ENCODE assay signal across 12 cellular contexts in genomic region chr7:69664433-69664832, GRCh38.
A peak's percentile ranks its signal among the peaks of the same experiment; 100 is the strongest.
DNase-seq lines count a peak whose midpoint lies in the region; ATAC-seq and TF ChIP-seq lines count a peak whose summit lies in the region.
"Had no signal": no experiment of that assay in that cellular context is flagged by ENCODE, and none has a peak within 500 bp of the region (broad histone marks: within the 10 kb centered on the region; RNA-seq: fewer than 3 reads in every experiment).

No MANE protein-coding gene starts in this region.

- no peak overlapping the region for H3K4me3 ChIP-seq in neural progenitor cell
- H3K4me3 ChIP-seq: upper lobe of left lung had no signal

- H3K36me3 Mint-ChIP-seq in natural killer cell (no peaks in the 10 kb centered on the region), IgD-negative memory B cell (peaks cover 1% of the 10 kb centered on the region), neural progenitor cell (peaks cover 5% of the 10 kb centered on the region)
- H3K36me3 Mint-ChIP-seq in natural killer cell treated with Interleukin-12 subunit alpha and Interleukin-12 subunit beta and Interleukin-15 and Interleukin-18, amount 100 ng/mL, for 72 hours = no peaks in the 10 kb centered on the region

- no peak overlapping the region for H3K9ac ChIP-seq in neural progenitor cell

- H3K9me3 Mint-ChIP-seq in natural killer cell (no peaks in the 10 kb centered on the region), IgD-negative memory B cell (no peaks in the 10 kb centered on the region), neural progenitor cell (no peaks in the 10 kb centered on the region)
- no peaks in the 10 kb centered on the region for H3K9me3 Mint-ChIP-seq in natural killer cell treated with Interleukin-12 subunit alpha and Interleukin-12 subunit beta and Interleukin-15 and Interleukin-18, amount 100 ng/mL, for 72 hours

- H3K27me3 ChIP-seq in neural progenitor cell = no peaks in the 10 kb centered on the region
- H3K27me3 ChIP-seq: upper lobe of left lung had no signal

- H3K27me3 Mint-ChIP-seq in natural killer cell (ENCODE audit: low read depth in 2 of 2) (peaks cover 0 to 7% of the 10 kb centered on the region in 2 donors), IgD-negative memory B cell (no peaks in the 10 kb centered on the region), neural progenitor cell (ENCODE audit: insufficient read depth, low read depth) (no peaks in the 10 kb centered on the region)
- peaks cover 0 to 5% of the 10 kb centered on the region in 2 donors for H3K27me3 Mint-ChIP-seq in natural killer cell treated with Interleukin-12 subunit alpha and Interleukin-12 subunit beta and Interleukin-15 and Interleukin-18, amount 100 ng/mL, for 72 hours

- H3K9me3 ChIP-seq in neural progenitor cell (ENCODE audit: low read depth) = no peaks in the 10 kb centered on the region
- H3K9me3 ChIP-seq: upper lobe of left lung had no signal

- DNase-seq in natural killer cell (no peak), neural progenitor cell (ENCODE audit: low spot score) (no peak), HK-2 (ENCODE audit: unreplicated experiment) (no peak), AML-193 (lab: John Stamatoyannopoulos, UW) (no peak)
- DNase-seq in natural killer cell treated with Interleukin-12 subunit alpha and Interleukin-12 subunit beta and Interleukin-15 and Interleukin-18, amount 100 ng/mL, for 72 hours (ENCODE audit: low spot score) = no peak
- no peak for DNase-seq in activated CD4-positive, alpha-beta T cell treated with anti-CD3 and anti-CD28 coated beads for 4 hours
- DNase-seq: IMR-90, upper lobe of left lung had no signal

- H3K79me2 ChIP-seq in neural progenitor cell (ENCODE audit: low read depth) = no peaks in the 10 kb centered on the region

- peaks cover 11% of the 10 kb centered on the region for H3K4me1 ChIP-seq in neural progenitor cell

- H3K4me1 Mint-ChIP-seq in natural killer cell = peaks cover 14 to 21% of the 10 kb centered on the region in 2 donors
- peaks cover 7 to 8% of the 10 kb centered on the region in 2 donors for H3K4me1 Mint-ChIP-seq in natural killer cell treated with Interleukin-12 subunit alpha and Interleukin-12 subunit beta and Interleukin-15 and Interleukin-18, amount 100 ng/mL, for 72 hours (ENCODE audit: low read depth in 2 of 2)
- H3K4me1 Mint-ChIP-seq in IgD-negative memory B cell = peaks cover 2 to 16% (median 12%) of the 10 kb centered on the region in 3 donors
- peaks cover 15% of the 10 kb centered on the region for H3K4me1 Mint-ChIP-seq in neural progenitor cell

- intact Hi-C loops in natural killer cell (cut with micrococcal nuclease) = no loop called here

- no peaks in the 10 kb centered on the region for H3K36me3 ChIP-seq in neural progenitor cell
- H3K36me3 ChIP-seq: upper lobe of left lung had no signal

- peaks cover 17% of the 10 kb centered on the region for H4K20me1 ChIP-seq in neural progenitor cell (ENCODE audit: low read depth)

- no peak overlapping the region for H3K27ac Mint-ChIP-seq in natural killer cell
- no peak overlapping the region for H3K27ac Mint-ChIP-seq in natural killer cell treated with Interleukin-12 subunit alpha and Interleukin-12 subunit beta and Interleukin-15 and Interleukin-18, amount 100 ng/mL, for 72 hours
- peak overlapping the region; percentile 0 to 42 (median 28) for H3K27ac Mint-ChIP-seq in IgD-negative memory B cell
- no peak overlapping the region for H3K27ac Mint-ChIP-seq in neural progenitor cell

- H3K27ac ChIP-seq in neural progenitor cell = no peak overlapping the region
- H3K27ac ChIP-seq: upper lobe of left lung had no signal

- H3K4me2 ChIP-seq in neural progenitor cell = no peak overlapping the region

- peaks cover 10% of the 10 kb centered on the region for H3F3A ChIP-seq in neural progenitor cell (ENCODE audit: low read depth)

- H2AFZ ChIP-seq in neural progenitor cell (replicated peaks) = no peak overlapping the region

- ATAC-seq in natural killer cell = peak in 2 of 3 donors; percentile 52 to 66
- ATAC-seq in natural killer cell treated with Interleukin-12 subunit alpha and Interleukin-12 subunit beta and Interleukin-15 and Interleukin-18, amount 100 ng/mL, for 72 hours = no peak
- peak; percentile 59 for ATAC-seq in HG02763 (IDR thresholded peaks at IDR 0.05; ENCODE audit: unreplicated experiment)
- ATAC-seq: activated CD4-positive, CD25-positive, alpha-beta regulatory T cell treated with anti-CD3 and anti-CD28 coated beads, Interleukin-2, amount 50 U/mL, for 24 hours; left lobe of liver had no signal

- TF ChIP-seq CTCF in natural killer cell (IDR thresholded peaks at IDR 0.05) (no peak), neural progenitor cell (IDR thresholded peaks at IDR 0.05) (no peak)

- H3K4me3 Mint-ChIP-seq in natural killer cell (no peak overlapping the region), IgD-negative memory B cell (no peak overlapping the region), neural progenitor cell (no peak overlapping the region)
- no peak overlapping the region for H3K4me3 Mint-ChIP-seq in natural killer cell treated with Interleukin-12 subunit alpha and Interleukin-12 subunit beta and Interleukin-15 and Interleukin-18, amount 100 ng/mL, for 72 hours

Comparison
In these comparisons a context has a peak if more than half of its experiments do, and no peak if none do; other contexts are left out.
1. ATAC-seq: peak in natural killer cell (2 of 3) and HG02763 (single experiment); none in natural killer cell treated with Interleukin-12 subunit alpha and Interleukin-12 subunit beta and Interleukin-15 and Interleukin-18, amount 100 ng/mL, for 72 hours (0 of 2).
2. H3K27ac Mint-ChIP-seq: peak in IgD-negative memory B cell (3 of 3); none in natural killer cell (0 of 2), natural killer cell treated with Interleukin-12 subunit alpha and Interleukin-12 subunit beta and Interleukin-15 and Interleukin-18, amount 100 ng/mL, for 72 hours (0 of 2) and neural progenitor cell (single experiment).